In genomic region chr9:109422641-109423040, GRCh38 we compare ENCODE assay signal across 14 cellular contexts.
DNase-seq lines count a peak whose midpoint lies in the region; ATAC-seq, FAIRE-seq and TF ChIP-seq lines count a peak whose summit lies in the region.
"Had no signal": no experiment of that assay in that cellular context is flagged by ENCODE, and none has a peak within 500 bp of the region (broad histone marks: within the 10 kb centered on the region; RNA-seq: fewer than 3 reads in every experiment).

No MANE protein-coding gene starts in this region.

- peaks cover 0 to 41% (median 10%) of the 10 kb centered on the region in 12 donors for H3K4me1 ChIP-seq in heart left ventricle
- no peaks in the 10 kb centered on the region for H3K4me1 ChIP-seq in right cardiac atrium (ENCODE audit: control insufficient read depth, insufficient read depth, low read length)
- peaks cover 3% of the 10 kb centered on the region for H3K4me1 ChIP-seq in upper lobe of right lung
- H3K4me1 ChIP-seq: lower lobe of right lung, SJSA1 had no signal

- ATAC-seq in heart left ventricle: no peak
- ATAC-seq in right cardiac atrium: no peak
- peak; percentile 81 for ATAC-seq in HG02571 (IDR thresholded peaks at IDR 0.05; ENCODE audit: unreplicated experiment)
- peak; percentile 66 for ATAC-seq in HG03460 (IDR thresholded peaks at IDR 0.05; ENCODE audit: unreplicated experiment)
- peak; percentile 53 for ATAC-seq in upper lobe of right lung
- ATAC-seq in activated T-cell treated with anti-CD3 and anti-CD28 coated beads, Interleukin-2, amount 50 U/mL, for 72 hours (replicated peaks in 1 of 2): no peak

- H3K27me3 ChIP-seq in heart left ventricle (no peaks in the 10 kb centered on the region), right cardiac atrium (ENCODE audit: control insufficient read depth, insufficient read depth) (no peaks in the 10 kb centered on the region), upper lobe of right lung (no peaks in the 10 kb centered on the region)
- H3K27me3 ChIP-seq: SJSA1 had no signal

- no peak for FAIRE-seq in HTR-8/SVneo (lab: Jason Lieb, UNC)
- FAIRE-seq: A204.1, G401.6 had no signal

- H3K9me3 Mint-ChIP-seq in activated T-cell treated with anti-CD3 and anti-CD28 coated beads, Interleukin-2, amount 50 U/mL, for 72 hours: no peaks in the 10 kb centered on the region

- H3K27ac Mint-ChIP-seq in activated T-cell treated with anti-CD3 and anti-CD28 coated beads, Interleukin-2, amount 50 U/mL, for 72 hours: no peak overlapping the region

- H3K36me3 ChIP-seq in heart left ventricle (peaks cover 0 to 15% (median 0%) of the 10 kb centered on the region in 9 donors), upper lobe of right lung (no peaks in the 10 kb centered on the region)

- DNase-seq in heart left ventricle (no peak), right cardiac atrium (no peak), upper lobe of right lung (no peak), HTR-8/SVneo (ENCODE audit: insufficient read length, low spot score) (no peak), iPS-NIHi7 (ENCODE audit: extremely low spot score) (no peak)
- no peak for DNase-seq in activated T-cell treated with anti-CD3 and anti-CD28 coated beads, Interleukin-2, amount 50 U/mL, for 72 hours
- DNase-seq: lower lobe of right lung, NCI-H2107 had no signal

- TF ChIP-seq CTCF in heart left ventricle (IDR thresholded peaks at IDR 0.05): no peak
- no peak for TF ChIP-seq CTCF in upper lobe of right lung (IDR thresholded peaks at IDR 0.05)

- no peak overlapping the region for H3K4me3 ChIP-seq in heart left ventricle
- H3K4me3 ChIP-seq in right cardiac atrium (ENCODE audit: low read length): no peak overlapping the region
- H3K4me3 ChIP-seq in upper lobe of right lung: no peak overlapping the region
- H3K4me3 ChIP-seq: lower lobe of right lung, SJSA1, skin epidermis had no signal

- no peaks in the 10 kb centered on the region for H3K9me3 ChIP-seq in heart left ventricle
- H3K9me3 ChIP-seq in right cardiac atrium (ENCODE audit: control insufficient read depth, low read length): no peaks in the 10 kb centered on the region
- H3K9me3 ChIP-seq in upper lobe of right lung: no peaks in the 10 kb centered on the region
- H3K9me3 ChIP-seq: lower lobe of right lung, SJSA1 had no signal

- peaks cover 20% of the 10 kb centered on the region for H3K4me1 Mint-ChIP-seq in activated T-cell treated with anti-CD3 and anti-CD28 coated beads, Interleukin-2, amount 50 U/mL, for 72 hours (ENCODE audit: low read depth)

- H3K27me3 Mint-ChIP-seq in activated T-cell treated with anti-CD3 and anti-CD28 coated beads, Interleukin-2, amount 50 U/mL, for 72 hours (ENCODE audit: low read depth): peaks cover 10% of the 10 kb centered on the region

- TF ChIP-seq POLR2A in heart left ventricle (IDR thresholded peaks at IDR 0.05): no peak

- peak overlapping the region in 10 of 12 donors; percentile 6 to 90 (median 72) for H3K27ac ChIP-seq in heart left ventricle
- H3K27ac ChIP-seq in right cardiac atrium (ENCODE audit: low read length): no peak overlapping the region
- no peak overlapping the region for H3K27ac ChIP-seq in upper lobe of right lung
- H3K27ac ChIP-seq: lower lobe of right lung, SJSA1 had no signal

- H3K4me3 Mint-ChIP-seq in activated T-cell treated with anti-CD3 and anti-CD28 coated beads, Interleukin-2, amount 50 U/mL, for 72 hours: no peak overlapping the region

- intact Hi-C loops in heart left ventricle (cut with DNase I) (no loop called here), right cardiac atrium (cut with DNase I) (loop anchor here in 1 of 4 donors (10.0 kb wide), 1 partner anchor 202 kb away; no protein-coding TSS in a partner anchor), upper lobe of right lung (cut with DNase I) (no loop called here)

- H3K36me3 Mint-ChIP-seq in activated T-cell treated with anti-CD3 and anti-CD28 coated beads, Interleukin-2, amount 50 U/mL, for 72 hours (ENCODE audit: insufficient read depth in 2 of 2): no peaks in the 10 kb centered on the region

- 43 to 56% (median 52%) methylated on average over 7 of the region's 7 CpGs for WGBS in heart left ventricle, 4 donors
- WGBS in right cardiac atrium: 70% methylated on average over 7 of the region's 7 CpGs

Comparison
In these comparisons a context has a peak if more than half of its experiments do, and no peak if none do; other contexts are left out.
1. H3K27ac ChIP-seq: peak in heart left ventricle (10 of 12); none in right cardiac atrium (single experiment) and upper lobe of right lung (single experiment).
2. ATAC-seq: peak in HG02571 (single experiment), HG03460 (single experiment) and upper lobe of right lung (single experiment); none in heart left ventricle (0 of 4), right cardiac atrium (0 of 2) and activated T-cell treated with anti-CD3 and anti-CD28 coated beads, Interleukin-2, amount 50 U/mL, for 72 hours (0 of 2).